In the genomic region with DNA sequence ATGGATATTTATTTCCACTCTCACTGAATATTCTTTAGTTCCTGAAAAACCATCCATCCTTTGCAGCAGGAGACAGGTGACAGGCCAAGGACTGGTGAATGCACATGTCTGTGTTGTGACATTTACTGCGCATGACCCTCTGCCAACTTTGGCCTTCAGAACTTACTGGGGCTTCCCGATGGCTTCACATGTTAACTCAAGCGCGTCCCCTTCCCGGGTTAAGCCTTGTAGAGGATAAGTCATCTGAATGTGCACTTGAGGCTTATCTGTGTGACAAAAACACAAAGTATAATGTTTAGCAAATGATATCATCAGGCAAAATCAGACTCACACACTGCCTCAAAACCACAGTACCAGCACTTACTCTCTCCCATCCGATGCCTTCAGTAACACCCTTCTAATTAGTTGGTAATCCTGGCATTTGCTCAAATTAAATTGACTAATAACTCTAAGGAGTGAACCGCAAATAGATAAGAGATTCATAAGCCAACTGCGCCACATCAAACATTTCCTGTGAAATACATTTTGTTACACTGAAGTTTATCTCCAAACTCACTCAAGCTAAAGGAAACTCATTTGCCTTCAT, we compare ENCODE assay signal across 25 cellular contexts.
DNase-seq lines count a peak whose midpoint lies in the region; ATAC-seq and TF ChIP-seq lines count a peak whose summit lies in the region.
"Had no signal": no experiment of that assay in that cellular context is flagged by ENCODE, and none has a peak within 500 bp of the region (broad histone marks: within the 10 kb centered on the region; RNA-seq: fewer than 3 reads in every experiment).

No MANE protein-coding gene starts in this region.

- peak overlapping the region; percentile 2 for H3K4me3 Mint-ChIP-seq in natural killer cell treated with Interleukin-12 subunit alpha and Interleukin-12 subunit beta and Interleukin-15 and Interleukin-18, amount 100 ng/mL, for 72 hours
- H3K4me3 Mint-ChIP-seq in natural killer cell (no peak overlapping the region), endodermal cell (no peak overlapping the region)
- H3K4me3 Mint-ChIP-seq: activated CD8-positive, alpha-beta T cell treated with anti-CD3 and anti-CD28 coated beads, Interleukin-2, amount 10 ng/mL, durations not matched to agents 7 days and 5 days; activated naive CD4-positive, alpha-beta T cell treated with anti-CD3 and anti-CD28 coated beads for 36 hours; CD4-positive, alpha-beta T cell; neural crest cell had no signal

- H3K4me1 ChIP-seq in endodermal cell (ENCODE audit: control insufficient read depth, insufficient read depth, low read length) = no peaks in the 10 kb centered on the region
- no peaks in the 10 kb centered on the region for H3K4me1 ChIP-seq in Peyer's patch
- H3K4me1 ChIP-seq: vagina had no signal

- H3K27me3 ChIP-seq in endodermal cell (ENCODE audit: control insufficient read depth, insufficient read depth, low read length, poor library complexity, severe bottlenecking) (no peaks in the 10 kb centered on the region), Peyer's patch (no peaks in the 10 kb centered on the region)
- H3K27me3 ChIP-seq: sigmoid colon, vagina had no signal

- H3K9me3 ChIP-seq in endodermal cell (ENCODE audit: control insufficient read depth, low read length) = no peaks in the 10 kb centered on the region
- no peaks in the 10 kb centered on the region for H3K9me3 ChIP-seq in Peyer's patch
- H3K9me3 ChIP-seq: left ventricle myocardium inferior, sigmoid colon, vagina had no signal

- H3K36me3 ChIP-seq in endodermal cell (ENCODE audit: control insufficient read depth, insufficient read depth, low read length) = peaks cover 29% of the 10 kb centered on the region
- no peaks in the 10 kb centered on the region for H3K36me3 ChIP-seq in Peyer's patch
- H3K36me3 ChIP-seq: left ventricle myocardium inferior, vagina had no signal

- no peaks in the 10 kb centered on the region for H3K9me3 Mint-ChIP-seq in natural killer cell treated with Interleukin-12 subunit alpha and Interleukin-12 subunit beta and Interleukin-15 and Interleukin-18, amount 100 ng/mL, for 72 hours
- H3K9me3 Mint-ChIP-seq in natural killer cell (no peaks in the 10 kb centered on the region), endodermal cell (no peaks in the 10 kb centered on the region)
- H3K9me3 Mint-ChIP-seq: activated naive CD4-positive, alpha-beta T cell treated with anti-CD3 and anti-CD28 coated beads for 36 hours; CD4-positive, alpha-beta T cell; immature natural killer cell; neural crest cell had no signal

- peaks cover 2 to 49% of the 10 kb centered on the region in 2 donors for H3K4me1 Mint-ChIP-seq in natural killer cell treated with Interleukin-12 subunit alpha and Interleukin-12 subunit beta and Interleukin-15 and Interleukin-18, amount 100 ng/mL, for 72 hours (ENCODE audit: low read depth in 2 of 2)
- H3K4me1 Mint-ChIP-seq in natural killer cell (peaks cover 0 to 6% of the 10 kb centered on the region in 2 donors), endodermal cell (peaks cover 31% of the 10 kb centered on the region)

- H3K27ac Mint-ChIP-seq in natural killer cell treated with Interleukin-12 subunit alpha and Interleukin-12 subunit beta and Interleukin-15 and Interleukin-18, amount 100 ng/mL, for 72 hours = peak overlapping the region in 1 of 2 donors; percentile 24
- H3K27ac Mint-ChIP-seq in natural killer cell (no peak overlapping the region), endodermal cell (no peak overlapping the region)
- H3K27ac Mint-ChIP-seq: activated CD8-positive, alpha-beta T cell treated with anti-CD3 and anti-CD28 coated beads, Interleukin-2, amount 10 ng/mL, durations not matched to agents 7 days and 5 days; activated naive CD4-positive, alpha-beta T cell treated with anti-CD3 and anti-CD28 coated beads for 36 hours; CD4-positive, alpha-beta T cell had no signal

- TF ChIP-seq CTCF in natural killer cell (IDR thresholded peaks at IDR 0.05) = no peak
- TF ChIP-seq CTCF in endodermal cell (conservative IDR thresholded peaks at IDR 0.05) = no peak
- TF ChIP-seq CTCF in Peyer's patch (IDR thresholded peaks at IDR 0.05) = no peak

- no peak for DNase-seq in natural killer cell treated with Interleukin-12 subunit alpha and Interleukin-12 subunit beta and Interleukin-15 and Interleukin-18, amount 100 ng/mL, for 72 hours (ENCODE audit: low spot score)
- DNase-seq in natural killer cell = no peak
- peak; percentile 78 for DNase-seq in Jurkat, Clone E6-1 (ENCODE audit: low read depth, low spot score)
- DNase-seq in glomerular visceral epithelial cell (ENCODE audit: extremely low spot score) = peak; percentile 65
- DNase-seq in endodermal cell = no peak
- no peak for DNase-seq in OCI-M1 (lab: John Stamatoyannopoulos, UW)
- DNase-seq in Peyer's patch = no peak
- DNase-seq: activated CD8-positive, alpha-beta T cell treated with anti-CD3 and anti-CD28 coated beads, Interleukin-2, amount 10 ng/mL, durations not matched to agents 7 days and 5 days; activated naive CD4-positive, alpha-beta T cell treated with anti-CD3 and anti-CD28 coated beads for 36 hours; activated T-cell treated with anti-CD3 and anti-CD28 coated beads, Interleukin-2, amount 50 U/mL, for 48 hours; CD4-positive, alpha-beta T cell; central memory CD4-positive, alpha-beta T cell; left ventricle myocardium inferior; midbrain; NCI-H1105; NCI-H2029 treated with DMSO at 0.1 percent for 48 hours; RPMI8226; sigmoid colon; substantia nigra; T1000 had no signal

- ATAC-seq in natural killer cell treated with Interleukin-12 subunit alpha and Interleukin-12 subunit beta and Interleukin-15 and Interleukin-18, amount 100 ng/mL, for 72 hours = peak in 1 of 2 donors; percentile 40
- no peak for ATAC-seq in natural killer cell
- ATAC-seq in GM19328 (IDR thresholded peaks at IDR 0.05; ENCODE audit: unreplicated experiment) = no peak
- ATAC-seq: activated CD8-positive, alpha-beta T cell treated with anti-CD3 and anti-CD28 coated beads, Interleukin-2, amount 10 ng/mL, durations not matched to agents 7 days and 5 days had no signal

- no peak overlapping the region for H3K4me3 ChIP-seq in Jurkat, Clone E6-1 (ENCODE audit: low read length)
- H3K4me3 ChIP-seq in endodermal cell (ENCODE audit: low read length) (no peak overlapping the region), Peyer's patch (no peak overlapping the region)
- H3K4me3 ChIP-seq: left ventricle myocardium inferior, sigmoid colon, vagina had no signal

- H3K9ac ChIP-seq in endodermal cell (ENCODE audit: extremely low read depth, low read length, poor library complexity, severe bottlenecking) = no peak overlapping the region

- H3K27me3 Mint-ChIP-seq in natural killer cell treated with Interleukin-12 subunit alpha and Interleukin-12 subunit beta and Interleukin-15 and Interleukin-18, amount 100 ng/mL, for 72 hours = peaks cover 0 to 3% of the 10 kb centered on the region in 2 donors
- H3K27me3 Mint-ChIP-seq in natural killer cell (ENCODE audit: low read depth in 2 of 2) (peaks cover 0 to 4% of the 10 kb centered on the region in 2 donors), endodermal cell (ENCODE audit: insufficient read depth) (no peaks in the 10 kb centered on the region)
- H3K27me3 Mint-ChIP-seq: CD4-positive, alpha-beta T cell had no signal

- TF ChIP-seq POLR2A in Peyer's patch (IDR thresholded peaks at IDR 0.05) = no peak

- no peak overlapping the region for H3K27ac ChIP-seq in endodermal cell (ENCODE audit: low read depth, low read length)
- no peak overlapping the region for H3K27ac ChIP-seq in Peyer's patch
- H3K27ac ChIP-seq: epithelial cell of prostate, left ventricle myocardium inferior, sigmoid colon, vagina had no signal

- intact Hi-C loops in natural killer cell (cut with micrococcal nuclease) = no loop called here

- no peaks in the 10 kb centered on the region for H3K36me3 Mint-ChIP-seq in natural killer cell treated with Interleukin-12 subunit alpha and Interleukin-12 subunit beta and Interleukin-15 and Interleukin-18, amount 100 ng/mL, for 72 hours
- H3K36me3 Mint-ChIP-seq in natural killer cell (no peaks in the 10 kb centered on the region), endodermal cell (ENCODE audit: low read depth) (peaks cover 16% of the 10 kb centered on the region)
- H3K36me3 Mint-ChIP-seq: immature natural killer cell had no signal

- WGBS in endodermal cell (ENCODE audit: insufficient coverage in 1 of 2, insufficient read length in 1 of 2), 2 experiments = 91 to 95% methylated on average over 4 to 8 of the region's 8 CpGs

Comparison
In these comparisons a context has a peak if more than half of its experiments do, and no peak if none do; other contexts are left out.
1. DNase-seq: peak in Jurkat, Clone E6-1 (single experiment) and glomerular visceral epithelial cell (single experiment); none in natural killer cell treated with Interleukin-12 subunit alpha and Interleukin-12 subunit beta and Interleukin-15 and Interleukin-18, amount 100 ng/mL, for 72 hours (single experiment), natural killer cell (single experiment), endodermal cell (single experiment), OCI-M1 (single experiment) and Peyer's patch (0 of 3).